ENCODE assay signal across 18 cellular contexts in genomic region chr3:126322181-126322967, GRCh38.
"Had no signal": no experiment of that assay in that cellular context is flagged by ENCODE, and none has a peak within 500 bp of the region (broad histone marks: within the 10 kb centered on the region; RNA-seq: fewer than 3 reads in every experiment).

No MANE protein-coding gene starts in this region.

- H3K27me3 ChIP-seq: hepatocyte, left lung, testis, tibial nerve, upper lobe of right lung had no signal

- FAIRE-seq: endothelial cell of umbilical vein had no signal

- H3K4me1 ChIP-seq: left lung, parathyroid adenoma, psoas muscle, testis, tibial nerve, upper lobe of right lung had no signal

- H3K9me3 ChIP-seq: psoas muscle, testis, upper lobe of right lung had no signal

- H3K27ac ChIP-seq: hepatocyte, left lung, parathyroid adenoma, psoas muscle, testis, tibial nerve, upper lobe of right lung had no signal

- H3K9ac ChIP-seq: parathyroid adenoma had no signal

- DNase-seq: cerebellar nuclear complex; erythroblast; foreskin melanocyte; kidney glomerular epithelial cell; midbrain; nephron progenitor cell; retina; stimulated activated CD4-positive, alpha-beta T cell treated with anti-CD3 and anti-CD28 coated beads, Interleukin-2, amount 100 ng/mL, for 24 hours; stimulated activated CD4-positive, alpha-beta T cell treated with anti-CD3 and anti-CD28 coated beads, Interleukin-4, amount 100 ng/mL, for 4 hours; stimulated activated naive B cell treated with anti-CD40 and anti-IgM and Interleukin-4, amounts not matched to agents 10 μg/mL and 1 μg/mL and 100 μg/mL, for 72 hours; testis; upper lobe of right lung had no signal

- H3K4me3 ChIP-seq: hepatocyte, left lung, psoas muscle, testis, tibial nerve, upper lobe of right lung had no signal

- H3K36me3 ChIP-seq: left lung, tibial nerve, upper lobe of right lung had no signal
